Comparison of ENCODE assay signal across 8 cellular contexts in the genomic region with DNA sequence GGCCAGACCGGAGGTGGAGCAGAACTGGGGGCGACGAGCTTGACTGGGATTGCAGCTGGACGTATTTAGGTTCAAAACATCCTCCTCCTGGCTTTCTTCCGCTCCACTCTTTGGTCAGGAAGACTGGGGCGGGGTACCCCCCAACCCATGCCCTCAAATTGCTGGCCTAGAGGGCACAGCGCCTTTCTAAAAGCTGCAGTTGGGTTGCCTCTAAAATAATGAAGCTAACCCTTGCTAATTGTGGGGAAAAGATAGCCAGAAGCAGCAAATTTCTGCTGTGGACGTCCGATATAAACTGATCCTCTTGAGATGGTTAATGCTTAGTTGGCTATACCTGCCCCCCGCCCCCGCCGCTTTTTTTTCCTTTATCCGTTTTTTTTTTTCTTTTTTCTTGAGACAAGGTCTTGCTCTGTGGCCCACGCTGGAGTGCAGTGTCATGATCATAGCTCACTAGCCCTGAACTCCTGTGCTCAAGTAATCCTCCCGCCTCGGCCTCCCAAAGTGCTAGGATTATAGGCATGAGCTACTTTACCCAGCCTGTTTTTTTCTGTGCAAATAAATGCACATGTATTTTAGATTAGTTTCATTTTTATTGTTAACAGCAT. TPM values are rescaled to one million over a fixed set of nuclear protein-coding genes. Genes with fewer than 3 reads are reported as not detected.
DNase-seq lines count a peak whose midpoint lies in the region; ATAC-seq and TF ChIP-seq lines count a peak whose summit lies in the region.

No MANE protein-coding gene starts in this region.

- no peaks in the 10 kb centered on the region for H3K27me3 ChIP-seq in heart right ventricle

- no peaks in the 10 kb centered on the region for H3K9me3 Mint-ChIP-seq in activated T-helper 2 cell treated with anti-CD3 and anti-CD28 coated beads, Interferon-gamma antibody, Interleukin-2, Interleukin-4, amounts not matched to agents 10 μg/mL and 5 μg/mL and 100 μg/mL, durations not matched to agents 14 hours and 24 hours and 36 hours
- no peaks in the 10 kb centered on the region for H3K9me3 Mint-ChIP-seq in stimulated activated naive CD8-positive, alpha-beta T cell treated with anti-CD3 and anti-CD28 coated beads, Interleukin-15, amount 100 ng/mL, for 72 hours

- peak overlapping the region; percentile 95 for H3K27ac Mint-ChIP-seq in activated T-helper 2 cell treated with anti-CD3 and anti-CD28 coated beads, Interferon-gamma antibody, Interleukin-2, Interleukin-4, amounts not matched to agents 10 μg/mL and 5 μg/mL and 100 μg/mL, durations not matched to agents 14 hours and 24 hours and 36 hours
- H3K27ac Mint-ChIP-seq in stimulated activated naive CD8-positive, alpha-beta T cell treated with anti-CD3 and anti-CD28 coated beads, Interleukin-15, amount 100 ng/mL, for 72 hours: peak overlapping the region; percentile 87 to 97

- ATAC-seq in heart right ventricle: no peak
- no peak for ATAC-seq in left cardiac atrium
- no peak for ATAC-seq in stimulated activated naive CD8-positive, alpha-beta T cell treated with anti-CD3 and anti-CD28 coated beads, Interleukin-15, amount 100 ng/mL, for 72 hours

- H3K36me3 Mint-ChIP-seq in activated T-helper 2 cell treated with anti-CD3 and anti-CD28 coated beads, Interferon-gamma antibody, Interleukin-2, Interleukin-4, amounts not matched to agents 10 μg/mL and 5 μg/mL and 100 μg/mL, durations not matched to agents 14 hours and 24 hours and 36 hours (ENCODE audit: low read depth): peaks cover 46% of the 10 kb centered on the region

- H3K4me3 ChIP-seq in heart right ventricle: peak overlapping the region; percentile 76 to 100 (median 90)
- H3K4me3 ChIP-seq in iPS-18c (ENCODE audit: insufficient read depth, low read depth, low read length): peak overlapping the region; percentile 76

- no peaks in the 10 kb centered on the region for H3K9me3 ChIP-seq in heart right ventricle
- H3K9me3 ChIP-seq in iPS-18c (ENCODE audit: control insufficient read depth, insufficient read depth, low read length): peaks cover 4% of the 10 kb centered on the region

- intact Hi-C loops in heart right ventricle (cut with DNase I) (loop anchor here in 1 of 10 donors (5.0 kb wide), 1 partner anchor 46 kb away; a partner anchor contains a TSS), left cardiac atrium (cut with DNase I) (no loop called here)
- intact Hi-C loops in activated T-helper 2 cell treated with anti-CD3 and anti-CD28 coated beads, Interferon-gamma antibody, Interleukin-2, Interleukin-4, amounts not matched to agents 10 μg/mL and 5 μg/mL and 100 μg/mL, durations not matched to agents 14 hours and 24 hours and 36 hours (cut with micrococcal nuclease): loop anchor here (1.0 to 2.0 kb wide), 5 partner anchors 24 to 85 kb away; a partner anchor contains a TSS

- H3K27me3 Mint-ChIP-seq in activated T-helper 2 cell treated with anti-CD3 and anti-CD28 coated beads, Interferon-gamma antibody, Interleukin-2, Interleukin-4, amounts not matched to agents 10 μg/mL and 5 μg/mL and 100 μg/mL, durations not matched to agents 14 hours and 24 hours and 36 hours (ENCODE audit: low read depth): no peaks in the 10 kb centered on the region
- no peaks in the 10 kb centered on the region for H3K27me3 Mint-ChIP-seq in stimulated activated naive CD8-positive, alpha-beta T cell treated with anti-CD3 and anti-CD28 coated beads, Interleukin-15, amount 100 ng/mL, for 72 hours

- peaks cover 32% of the 10 kb centered on the region for H3K4me1 Mint-ChIP-seq in activated T-helper 2 cell treated with anti-CD3 and anti-CD28 coated beads, Interferon-gamma antibody, Interleukin-2, Interleukin-4, amounts not matched to agents 10 μg/mL and 5 μg/mL and 100 μg/mL, durations not matched to agents 14 hours and 24 hours and 36 hours (ENCODE audit: low read depth)
- peaks cover 75% of the 10 kb centered on the region for H3K4me1 Mint-ChIP-seq in stimulated activated naive CD8-positive, alpha-beta T cell treated with anti-CD3 and anti-CD28 coated beads, Interleukin-15, amount 100 ng/mL, for 72 hours

- H3K36me3 ChIP-seq in heart right ventricle: peaks cover 0 to 31% (median 0%) of the 10 kb centered on the region in 9 donors

- H3K27ac ChIP-seq in heart right ventricle: peak overlapping the region; percentile 80 to 97 (median 90)

- H3K4me3 Mint-ChIP-seq in activated T-helper 2 cell treated with anti-CD3 and anti-CD28 coated beads, Interferon-gamma antibody, Interleukin-2, Interleukin-4, amounts not matched to agents 10 μg/mL and 5 μg/mL and 100 μg/mL, durations not matched to agents 14 hours and 24 hours and 36 hours (ENCODE audit: low read depth): peak overlapping the region; percentile 99
- peak overlapping the region; percentile 91 to 95 for H3K4me3 Mint-ChIP-seq in stimulated activated naive CD8-positive, alpha-beta T cell treated with anti-CD3 and anti-CD28 coated beads, Interleukin-15, amount 100 ng/mL, for 72 hours

- H3K4me1 ChIP-seq in heart right ventricle: peaks cover 17 to 45% (median 39%) of the 10 kb centered on the region in 9 donors

- no peak for TF ChIP-seq CTCF in heart right ventricle (IDR thresholded peaks at IDR 0.05)

- DNase-seq in heart right ventricle (no peak), left cardiac atrium (no peak), NCI-H1105 (lab: John Stamatoyannopoulos, UW) (no peak), NCI-H510A (lab: John Stamatoyannopoulos, UW) (no peak)
- DNase-seq in activated T-helper 2 cell treated with anti-CD3 and anti-CD28 coated beads, Interferon-gamma antibody, Interleukin-2, Interleukin-4, amounts not matched to agents 10 μg/mL and 5 μg/mL and 100 μg/mL, durations not matched to agents 14 hours and 24 hours and 36 hours (ENCODE audit: low spot score): no peak
- DNase-seq in stimulated activated naive CD8-positive, alpha-beta T cell treated with anti-CD3 and anti-CD28 coated beads, Interleukin-15, amount 100 ng/mL, for 72 hours: no peak
- no peak for DNase-seq in activated CD8-positive, alpha-beta memory T cell treated with anti-CD3 and anti-CD28 coated beads for 24 hours

- 4 to 7% methylated on average over 15 to 16 of the region's 16 CpGs for WGBS in heart right ventricle, 2 donors

RNA-seq across cellular contexts. Expression of a gene that starts 0.8 kb away (rescaled TPM):
- total RNA-seq in heart right ventricle: 10 to 100 TPM; 20.0 to 26.6 (median 22.6) TPM
- 10 to 100 TPM; 11.3 to 16.4 TPM for polyA plus RNA-seq in heart right ventricle
- total RNA-seq in left cardiac atrium: 10 to 100 TPM; 20.1 to 25.4 TPM
- total RNA-seq in activated T-helper 2 cell treated with anti-CD3 and anti-CD28 coated beads, Interferon-gamma antibody, Interleukin-2, Interleukin-4, amounts not matched to agents 10 μg/mL and 5 μg/mL and 100 μg/mL, durations not matched to agents 14 hours and 24 hours and 36 hours: 79.1 and 82.3 TPM in 2 replicates

RNA-seq across cellular contexts. Expression of a gene that starts 29.2 kb away (rescaled TPM):
- total RNA-seq in heart right ventricle (10 to 100 TPM; 20.8 to 29.0 (median 23.6) TPM), left cardiac atrium (10 to 100 TPM; 27.3 to 28.1 TPM)
- polyA plus RNA-seq in heart right ventricle: 10 to 100 TPM; 22.9 to 25.6 TPM
- total RNA-seq in activated T-helper 2 cell treated with anti-CD3 and anti-CD28 coated beads, Interferon-gamma antibody, Interleukin-2, Interleukin-4, amounts not matched to agents 10 μg/mL and 5 μg/mL and 100 μg/mL, durations not matched to agents 14 hours and 24 hours and 36 hours: 55.3 and 56.0 TPM in 2 replicates

RNA-seq across cellular contexts. Expression of a gene that starts 46.8 kb away (rescaled TPM):
- total RNA-seq in heart right ventricle (1 to 10 TPM; 1.6 to 3.5 (median 2.9) TPM), left cardiac atrium (1 to 10 TPM; 2.4 to 3.8 TPM)
- 1 to 10 TPM; 3.0 to 4.1 TPM for polyA plus RNA-seq in heart right ventricle
- total RNA-seq in activated T-helper 2 cell treated with anti-CD3 and anti-CD28 coated beads, Interferon-gamma antibody, Interleukin-2, Interleukin-4, amounts not matched to agents 10 μg/mL and 5 μg/mL and 100 μg/mL, durations not matched to agents 14 hours and 24 hours and 36 hours: 3.8 and 3.9 TPM in 2 replicates

RNA-seq across cellular contexts. Expression of a gene that starts 47.0 kb away (rescaled TPM):
- total RNA-seq in heart right ventricle (under 1 TPM in 1 of 10 donors, not detected in 9; 0.22 TPM), left cardiac atrium (not detected)
- polyA plus RNA-seq in heart right ventricle: not detected
- total RNA-seq in activated T-helper 2 cell treated with anti-CD3 and anti-CD28 coated beads, Interferon-gamma antibody, Interleukin-2, Interleukin-4, amounts not matched to agents 10 μg/mL and 5 μg/mL and 100 μg/mL, durations not matched to agents 14 hours and 24 hours and 36 hours: not detected in 2 replicates
